In the genomic region with DNA sequence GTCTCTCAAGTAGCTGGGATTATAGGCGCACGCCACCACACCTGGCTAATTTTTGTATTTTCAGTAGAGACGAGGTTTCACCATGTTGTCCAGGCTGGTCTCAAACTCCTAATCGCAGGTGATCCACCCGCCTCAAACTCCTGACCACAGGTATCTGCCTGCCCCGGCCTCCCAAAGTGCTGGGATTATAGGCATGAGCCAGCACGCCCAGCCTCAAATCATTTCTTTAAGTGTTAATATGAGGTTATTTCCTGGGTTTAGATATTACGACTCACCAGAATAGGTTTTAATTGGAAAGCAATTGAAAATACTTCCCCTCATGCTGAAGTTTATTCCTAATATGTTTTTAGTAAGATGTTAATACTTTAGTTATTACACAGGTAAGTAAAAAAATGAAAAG, we compare ENCODE assay signal across 23 cellular contexts.
"Had no signal": no experiment of that assay in that cellular context is flagged by ENCODE, and none has a peak within 500 bp of the region (broad histone marks: within the 10 kb centered on the region; RNA-seq: fewer than 3 reads in every experiment).

No MANE protein-coding gene starts in this region.

- ATAC-seq: foreskin keratinocyte; gastroesophageal sphincter; heart left ventricle; left cardiac atrium; left ventricle myocardium superior; lower lobe of right lung; naive thymus-derived CD4-positive, alpha-beta T cell had no signal

- H3K4me2 ChIP-seq: hepatocyte had no signal

- H3K4me1 ChIP-seq: lower lobe of right lung had no signal

- H3K4me3 ChIP-seq: coronary artery, dorsolateral prefrontal cortex, esophagus muscularis mucosa, gastroesophageal sphincter, heart left ventricle, hepatocyte, left lung, lower lobe of right lung had no signal

- FAIRE-seq: colon, endothelial cell of umbilical vein, frontal cortex had no signal

- H3K36me3 ChIP-seq: esophagus muscularis mucosa, gastroesophageal sphincter, heart left ventricle, left lung, lower lobe of right lung had no signal

- H3K27ac ChIP-seq: coronary artery, dorsolateral prefrontal cortex, esophagus muscularis mucosa, foreskin keratinocyte, gastroesophageal sphincter, heart left ventricle, hepatocyte, left lung, lower lobe of right lung had no signal

- H3K27me3 ChIP-seq: dorsolateral prefrontal cortex, esophagus muscularis mucosa, foreskin keratinocyte, gastroesophageal sphincter, heart left ventricle, hepatocyte, left lung had no signal

- H3K9me3 ChIP-seq: esophagus muscularis mucosa, gastroesophageal sphincter, heart left ventricle, left lung, lower lobe of right lung had no signal

- H2AFZ ChIP-seq: hepatocyte had no signal

- H3K79me2 ChIP-seq: hepatocyte had no signal

- DNase-seq: dermis blood vessel endothelial cell; dorsolateral prefrontal cortex; effector CD4-positive, alpha-beta T cell; effector memory CD4-positive, alpha-beta T cell; heart left ventricle; hypothalamus; immature natural killer cell; islet precursor cell; left cardiac atrium; left lung; left ventricle myocardium superior; lower lobe of right lung; mesendoderm; midbrain; naive thymus-derived CD4-positive, alpha-beta T cell had no signal
